In genomic region chr20:461254-462198, GRCh38 we compare ENCODE assay signal across 1 cellular context.
TF ChIP-seq lines count a peak whose summit lies in the region.

No MANE protein-coding gene starts in this region.

TF ChIP-seq in GM23338, 12 proteins besides CTCF, POLR2A, EP300 and RAD21 (continued from another document):
- TF ChIP-seq, protein P1, sequence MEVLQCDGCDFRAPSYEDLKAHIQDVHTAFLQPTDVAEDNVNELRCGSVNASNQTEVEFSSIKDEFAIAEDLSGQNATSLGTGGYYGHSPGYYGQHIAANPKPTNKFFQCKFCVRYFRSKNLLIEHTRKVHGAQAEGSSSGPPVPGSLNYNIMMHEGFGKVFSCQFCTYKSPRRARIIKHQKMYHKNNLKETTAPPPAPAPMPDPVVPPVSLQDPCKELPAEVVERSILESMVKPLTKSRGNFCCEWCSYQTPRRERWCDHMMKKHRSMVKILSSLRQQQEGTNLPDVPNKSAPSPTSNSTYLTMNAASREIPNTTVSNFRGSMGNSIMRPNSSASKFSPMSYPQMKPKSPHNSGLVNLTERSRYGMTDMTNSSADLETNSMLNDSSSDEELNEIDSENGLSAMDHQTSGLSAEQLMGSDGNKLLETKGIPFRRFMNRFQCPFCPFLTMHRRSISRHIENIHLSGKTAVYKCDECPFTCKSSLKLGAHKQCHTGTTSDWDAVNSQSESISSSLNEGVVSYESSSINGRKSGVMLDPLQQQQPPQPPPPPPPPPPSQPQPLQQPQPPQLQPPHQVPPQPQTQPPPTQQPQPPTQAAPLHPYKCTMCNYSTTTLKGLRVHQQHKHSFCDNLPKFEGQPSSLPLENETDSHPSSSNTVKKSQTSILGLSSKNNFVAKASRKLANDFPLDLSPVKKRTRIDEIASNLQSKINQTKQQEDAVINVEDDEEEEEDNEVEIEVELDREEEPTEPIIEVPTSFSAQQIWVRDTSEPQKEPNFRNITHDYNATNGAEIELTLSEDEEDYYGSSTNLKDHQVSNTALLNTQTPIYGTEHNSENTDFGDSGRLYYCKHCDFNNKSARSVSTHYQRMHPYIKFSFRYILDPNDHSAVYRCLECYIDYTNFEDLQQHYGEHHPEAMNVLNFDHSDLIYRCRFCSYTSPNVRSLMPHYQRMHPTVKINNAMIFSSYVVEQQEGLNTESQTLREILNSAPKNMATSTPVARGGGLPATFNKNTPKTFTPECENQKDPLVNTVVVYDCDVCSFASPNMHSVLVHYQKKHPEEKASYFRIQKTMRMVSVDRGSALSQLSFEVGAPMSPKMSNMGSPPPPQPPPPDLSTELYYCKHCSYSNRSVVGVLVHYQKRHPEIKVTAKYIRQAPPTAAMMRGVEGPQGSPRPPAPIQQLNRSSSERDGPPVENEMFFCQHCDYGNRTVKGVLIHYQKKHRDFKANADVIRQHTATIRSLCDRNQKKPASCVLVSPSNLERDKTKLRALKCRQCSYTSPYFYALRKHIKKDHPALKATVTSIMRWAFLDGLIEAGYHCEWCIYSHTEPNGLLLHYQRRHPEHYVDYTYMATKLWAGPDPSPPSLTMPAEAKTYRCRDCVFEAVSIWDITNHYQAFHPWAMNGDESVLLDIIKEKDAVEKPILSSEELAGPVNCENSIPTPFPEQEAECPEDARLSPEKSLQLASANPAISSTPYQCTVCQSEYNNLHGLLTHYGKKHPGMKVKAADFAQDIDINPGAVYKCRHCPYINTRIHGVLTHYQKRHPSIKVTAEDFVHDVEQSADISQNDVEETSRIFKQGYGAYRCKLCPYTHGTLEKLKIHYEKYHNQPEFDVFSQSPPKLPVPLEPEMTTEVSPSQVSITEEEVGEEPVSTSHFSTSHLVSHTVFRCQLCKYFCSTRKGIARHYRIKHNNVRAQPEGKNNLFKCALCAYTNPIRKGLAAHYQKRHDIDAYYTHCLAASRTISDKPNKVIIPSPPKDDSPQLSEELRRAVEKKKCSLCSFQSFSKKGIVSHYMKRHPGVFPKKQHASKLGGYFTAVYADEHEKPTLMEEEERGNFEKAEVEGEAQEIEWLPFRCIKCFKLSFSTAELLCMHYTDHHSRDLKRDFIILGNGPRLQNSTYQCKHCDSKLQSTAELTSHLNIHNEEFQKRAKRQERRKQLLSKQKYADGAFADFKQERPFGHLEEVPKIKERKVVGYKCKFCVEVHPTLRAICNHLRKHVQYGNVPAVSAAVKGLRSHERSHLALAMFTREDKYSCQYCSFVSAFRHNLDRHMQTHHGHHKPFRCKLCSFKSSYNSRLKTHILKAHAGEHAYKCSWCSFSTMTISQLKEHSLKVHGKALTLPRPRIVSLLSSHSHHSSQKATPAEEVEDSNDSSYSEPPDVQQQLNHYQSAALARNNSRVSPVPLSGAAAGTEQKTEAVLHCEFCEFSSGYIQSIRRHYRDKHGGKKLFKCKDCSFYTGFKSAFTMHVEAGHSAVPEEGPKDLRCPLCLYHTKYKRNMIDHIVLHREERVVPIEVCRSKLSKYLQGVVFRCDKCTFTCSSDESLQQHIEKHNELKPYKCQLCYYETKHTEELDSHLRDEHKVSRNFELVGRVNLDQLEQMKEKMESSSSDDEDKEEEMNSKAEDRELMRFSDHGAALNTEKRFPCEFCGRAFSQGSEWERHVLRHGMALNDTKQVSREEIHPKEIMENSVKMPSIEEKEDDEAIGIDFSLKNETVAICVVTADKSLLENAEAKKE (CRISPR knock-in tag; IDR thresholded peaks at IDR 0.05) = no peak
- TF ChIP-seq CREB1 (CRISPR knock-in tag; IDR thresholded peaks at IDR 0.05; ENCODE audit: low read depth) = no peak
- TF ChIP-seq POLR2AphosphoS5 (IDR thresholded peaks at IDR 0.05; ENCODE audit: low read depth) = no peak
- no peak for TF ChIP-seq EZH2phosphoT487 (IDR thresholded peaks at IDR 0.05; ENCODE audit: unreplicated experiment)
- TF ChIP-seq EZH2 (IDR thresholded peaks at IDR 0.05; ENCODE audit: low read depth, unreplicated experiment) = no peak
